In the genomic region with DNA sequence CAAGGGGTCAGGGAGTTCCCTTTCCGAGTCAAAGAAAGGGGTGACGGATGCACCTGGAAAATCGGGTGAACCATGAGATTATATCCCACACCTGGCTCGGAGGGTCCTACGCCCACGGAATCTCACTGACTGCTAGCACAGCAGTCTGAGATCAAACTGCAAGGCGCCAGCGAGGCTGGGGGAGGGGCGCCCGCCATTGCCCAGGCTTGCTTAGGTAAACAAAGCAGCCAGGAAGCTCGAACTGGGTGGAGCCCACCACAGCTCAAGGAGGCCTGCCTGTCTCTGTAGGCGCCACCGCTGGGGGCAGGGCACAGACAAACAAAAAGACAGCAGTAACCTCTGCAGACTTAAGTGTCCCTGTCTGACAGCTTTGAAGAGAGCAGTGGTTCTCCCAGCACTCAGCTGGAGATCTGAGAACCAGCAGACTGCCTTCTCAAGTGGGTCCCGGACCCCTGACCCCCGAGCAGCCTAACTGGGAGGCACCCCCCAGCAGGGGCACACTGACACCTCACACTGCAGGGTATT, we compare ENCODE assay signal across 7 cellular contexts. TPM values are rescaled to one million over a fixed set of nuclear protein-coding genes. Genes with fewer than 3 reads are reported as not detected.
DNase-seq lines count a peak whose midpoint lies in the region; ATAC-seq and TF ChIP-seq lines count a peak whose summit lies in the region.
"Not testable (repeated sequence)": the region's sequence is repeated elsewhere in the genome, so short reads cannot be mapped to it uniquely, and the experiment has no call there.

No MANE protein-coding gene starts in this region.

- not testable (repeated sequence) for H3K4me1 ChIP-seq in lower lobe of right lung

- not testable (repeated sequence) for H3K27ac ChIP-seq in lower lobe of right lung

- peak; percentile 64 for DNase-seq in ELF-1 (ENCODE audit: low read depth, low spot score)
- peak; percentile 19 for DNase-seq in NCI-H2171 treated with DMSO at 0.1 percent for 48 hours (lab: John Stamatoyannopoulos, UW)
- DNase-seq in RPMI8226, result peak; percentile 54
- DNase-seq in activated CD4-positive, CD25-positive, alpha-beta regulatory T cell treated with anti-CD3 and anti-CD28 coated beads, Interleukin-2, amount 50 U/mL, for 72 hours, result peak; percentile 5
- DNase-seq in left cardiac atrium, result peak; percentile 3
- DNase-seq in lower lobe of right lung, result peak; percentile 28
- peak; percentile 9 for DNase-seq in sciatic nerve (ENCODE audit: low spot score)

- not testable (repeated sequence) for TF ChIP-seq CTCF in lower lobe of right lung (IDR thresholded peaks at IDR 0.05)

- not testable (repeated sequence) for H3K4me3 ChIP-seq in lower lobe of right lung

- intact Hi-C loops in left cardiac atrium (cut with DNase I); lower lobe of right lung (cut with DNase I); sciatic nerve (cut with DNase I): not testable (repeated sequence)

- not testable (repeated sequence) for ATAC-seq in left cardiac atrium, lower lobe of right lung, sciatic nerve

- H3K36me3 ChIP-seq in lower lobe of right lung, result not testable (repeated sequence)

- not testable (repeated sequence) for H3K27me3 ChIP-seq in lower lobe of right lung (ENCODE audit: low read depth)

- H3K9me3 ChIP-seq in lower lobe of right lung, result peaks cover 11% of the 10 kb centered on the region

RNA-seq across cellular contexts. Expression of gene KLF15, which starts 25.3 kb away (rescaled TPM):
- total RNA-seq in left cardiac atrium, result 10 to 100 TPM; 23.8 to 32.4 TPM
- 40.1 TPM for total RNA-seq in lower lobe of right lung
- 22.7 TPM for total RNA-seq in sciatic nerve

Comparison
In these comparisons a context has a peak if more than half of its experiments do, and no peak if none do; other contexts are left out.
1. DNase-seq: peak in every context shown above with its lines; median percentile 64 in ELF-1; 54 in RPMI8226; 28 in lower lobe of right lung; 19 in NCI-H2171 treated with DMSO at 0.1 percent for 48 hours; 9 in sciatic nerve; 5 in activated CD4-positive, CD25-positive, alpha-beta regulatory T cell treated with anti-CD3 and anti-CD28 coated beads, Interleukin-2, amount 50 U/mL, for 72 hours; 3 in left cardiac atrium.